ENCODE assay signal across 11 cellular contexts in genomic region chr3:71905426-71905825, GRCh38.
A peak's percentile ranks its signal among the peaks of the same experiment; 100 is the strongest.
DNase-seq lines count a peak whose midpoint lies in the region; ATAC-seq and TF ChIP-seq lines count a peak whose summit lies in the region.
"Had no signal": no experiment of that assay in that cellular context is flagged by ENCODE, and none has a peak within 500 bp of the region (broad histone marks: within the 10 kb centered on the region; RNA-seq: fewer than 3 reads in every experiment).

No MANE protein-coding gene starts in this region.

- H3K4me3 ChIP-seq in hepatocyte = no peak overlapping the region

- intact Hi-C loops in activated B cell treated with CpG ODN at 0.5 μM for 24 hours (cut with micrococcal nuclease) = loop anchor here (1.0 to 5.0 kb wide), 3 partner anchors 31 to 272 kb away; no protein-coding TSS in a partner anchor

- H3K36me3 Mint-ChIP-seq in activated B cell treated with CpG ODN at 0.5 μM for 24 hours (ENCODE audit: low read depth) (no peaks in the 10 kb centered on the region), HFFc6 (ENCODE audit: low read depth) (no peaks in the 10 kb centered on the region)
- H3K36me3 Mint-ChIP-seq: T-cell had no signal

- no peak for TF ChIP-seq CTCF in activated B cell treated with CpG ODN at 0.5 μM for 24 hours (IDR thresholded peaks at IDR 0.05)
- no peak for TF ChIP-seq CTCF in HFFc6 (IDR thresholded peaks at IDR 0.05)
- TF ChIP-seq CTCF in hepatocyte (IDR thresholded peaks at IDR 0.05; ENCODE audit: poor library complexity) = no peak

- no peaks in the 10 kb centered on the region for H3K9me3 Mint-ChIP-seq in activated B cell treated with CpG ODN at 0.5 μM for 24 hours
- no peaks in the 10 kb centered on the region for H3K9me3 Mint-ChIP-seq in HFFc6
- H3K9me3 Mint-ChIP-seq: activated naive CD8-positive, alpha-beta T cell treated with anti-CD3 and anti-CD28 coated beads, Interleukin-2, amount 10 ng/mL, durations not matched to agents 7 days and 5 days; T-cell had no signal

- no peaks in the 10 kb centered on the region for H4K20me1 ChIP-seq in hepatocyte (ENCODE audit: insufficient read depth, poor library complexity, severe bottlenecking)

- H3K27ac Mint-ChIP-seq in activated B cell treated with CpG ODN at 0.5 μM for 24 hours (no peak overlapping the region), HFFc6 (no peak overlapping the region)
- H3K27ac Mint-ChIP-seq: activated naive CD8-positive, alpha-beta T cell treated with anti-CD3 and anti-CD28 coated beads, Interleukin-2, amount 10 ng/mL, durations not matched to agents 7 days and 5 days; T-cell had no signal

- DNase-seq in activated B cell treated with CpG ODN at 0.5 μM for 24 hours (no peak), HFFc6 (no peak), NCI-H345 (lab: John Stamatoyannopoulos, UW) (no peak), hepatocyte (ENCODE audit: low spot score) (no peak)
- no peak for DNase-seq in activated CD8-positive, alpha-beta memory T cell treated with anti-CD3 and anti-CD28 coated beads, Interleukin-2, amount 50 U/mL, for 48 hours
- DNase-seq: activated naive CD8-positive, alpha-beta T cell treated with anti-CD3 and anti-CD28 coated beads, Interleukin-2, amount 10 ng/mL, durations not matched to agents 7 days and 5 days; DMS79 treated with DMSO at 0.1 percent for 48 hours had no signal

- no peak overlapping the region for H3K4me2 ChIP-seq in hepatocyte

- H3K9me3 ChIP-seq in hepatocyte (ENCODE audit: low read depth) = no peaks in the 10 kb centered on the region

- peaks cover 73% of the 10 kb centered on the region for H3K27me3 Mint-ChIP-seq in activated B cell treated with CpG ODN at 0.5 μM for 24 hours
- H3K27me3 Mint-ChIP-seq in HFFc6 (ENCODE audit: insufficient read depth) = peaks cover 51% of the 10 kb centered on the region

- H3K27me3 ChIP-seq in hepatocyte = no peaks in the 10 kb centered on the region

- H3K9me2 ChIP-seq in hepatocyte (replicated peaks; ENCODE audit: insufficient read depth) = no peaks in the 10 kb centered on the region

- H3K36me3 ChIP-seq in hepatocyte (replicated peaks; ENCODE audit: insufficient read depth, low read depth) = no peaks in the 10 kb centered on the region

- no peak overlapping the region for H2AFZ ChIP-seq in hepatocyte

- H3K4me1 Mint-ChIP-seq in activated B cell treated with CpG ODN at 0.5 μM for 24 hours (peaks cover 42% of the 10 kb centered on the region), HFFc6 (ENCODE audit: low read depth) (peaks cover 6% of the 10 kb centered on the region; the same call in 1 of the 2 replicates)

- ATAC-seq in GM18502 (IDR thresholded peaks at IDR 0.05; ENCODE audit: poor library complexity, unreplicated experiment) (peak; percentile 95), GM21529 (IDR thresholded peaks at IDR 0.05; ENCODE audit: unreplicated experiment) (peak; percentile 91), HG03442 (IDR thresholded peaks at IDR 0.05; ENCODE audit: unreplicated experiment) (peak; percentile 87), activated B cell treated with CpG ODN at 0.5 μM for 24 hours (ENCODE audit: low read depth) (peak; percentile 90)
- ATAC-seq: T-cell had no signal

- no peak overlapping the region for H3K27ac ChIP-seq in hepatocyte

- 92% methylated on average over 5 of the region's 5 CpGs for WGBS in hepatocyte (ENCODE audit: low lambda C conversion rate, missing lambda C conversion rate)

- CTCF ChIA-PET in activated B cell treated with CpG ODN at 0.5 μM for 24 hours (lab: Charles Lee) = no interaction called here

- peak overlapping the region; percentile 52 for H3K4me3 Mint-ChIP-seq in activated B cell treated with CpG ODN at 0.5 μM for 24 hours
- H3K4me3 Mint-ChIP-seq in HFFc6 = no peak overlapping the region
- H3K4me3 Mint-ChIP-seq: activated naive CD8-positive, alpha-beta T cell treated with anti-CD3 and anti-CD28 coated beads, Interleukin-2, amount 10 ng/mL, durations not matched to agents 7 days and 5 days; T-cell had no signal

- peaks cover 8% of the 10 kb centered on the region for H3K4me1 ChIP-seq in hepatocyte (ENCODE audit: insufficient read depth)

- no peaks in the 10 kb centered on the region for H3K79me2 ChIP-seq in hepatocyte

- POLR2A ChIA-PET in activated B cell treated with CpG ODN at 0.5 μM for 24 hours (lab: Charles Lee) = no interaction called here
